Comparison of ENCODE assay signal across 9 cellular contexts in genomic region chr15:92881570-92881837, GRCh38. TPM values are rescaled to one million over a fixed set of nuclear protein-coding genes. Genes with fewer than 3 reads are reported as not detected.
A peak's percentile ranks its signal among the peaks of the same experiment; 100 is the strongest.
DNase-seq lines count a peak whose midpoint lies in the region; ATAC-seq and TF ChIP-seq lines count a peak whose summit lies in the region.
"Had no signal": no experiment of that assay in that cellular context is flagged by ENCODE, and none has a peak within 500 bp of the region (broad histone marks: within the 10 kb centered on the region; RNA-seq: fewer than 3 reads in every experiment).

No MANE protein-coding gene starts in this region.

- CTCF ChIA-PET in AG04450 (lab: Charles Lee): interaction anchor here (1.2 to 1.8 kb wide), 3 partner anchors 12 to 84 kb away, joined by 4 to 10 read pairs (median 6); no protein-coding TSS in a partner anchor

- POLR2A ChIA-PET in AG04450 (lab: Yijun Ruan, JAX): interaction anchor here (0.6 to 2.9 kb wide), 8 partner anchors 20 to 80 kb away, joined by 3 to 98 read pairs (median 14); partner anchors contain the start of gene CHD2

- H3K9me3 ChIP-seq in AG04450 (ENCODE audit: control insufficient read depth, insufficient read depth, low read length) (no peaks in the 10 kb centered on the region), MG63 (no peaks in the 10 kb centered on the region)

- no peak for DNase-seq in AG04450 (ENCODE audit: low read depth, low spot score)
- DNase-seq in MG63: no peak
- no peak for DNase-seq in coronary artery (ENCODE audit: low spot score)
- no peak for DNase-seq in nephron progenitor cell
- no peak for DNase-seq in sciatic nerve (ENCODE audit: low spot score)
- no peak for DNase-seq in DMS79 (lab: John Stamatoyannopoulos, UW)
- no peak for DNase-seq in COLO668 (lab: John Stamatoyannopoulos, UW; ENCODE audit: unreplicated experiment)
- DNase-seq in NCI-H2029 (lab: John Stamatoyannopoulos, UW): no peak
- DNase-seq: activated CD4-positive, alpha-beta T cell treated with anti-CD3 and anti-CD28 coated beads for 48 hours had no signal

- no peak for ATAC-seq in sciatic nerve

- H3K4me3 ChIP-seq in AG04450 (ENCODE audit: low read depth, low read length) (peak overlapping the region; percentile 55), MG63 (peak overlapping the region; percentile 44; the same call in 1 of the 2 replicates), coronary artery (peak overlapping the region; percentile 67)

- no peak for TF ChIP-seq CTCF in AG04450 (IDR thresholded peaks at IDR 0.05; ENCODE audit: low read depth, low read length)
- TF ChIP-seq CTCF in coronary artery (IDR thresholded peaks at IDR 0.05): no peak
- no peak for TF ChIP-seq CTCF in nephron progenitor cell (IDR thresholded peaks at IDR 0.05)

- no peaks in the 10 kb centered on the region for H3K27me3 Mint-ChIP-seq in nephron progenitor cell (ENCODE audit: low read depth, poor library complexity)

- no peaks in the 10 kb centered on the region for H3K27me3 ChIP-seq in AG04450 (ENCODE audit: control insufficient read depth, insufficient read depth, low read length)
- H3K27me3 ChIP-seq in MG63: no peaks in the 10 kb centered on the region

- H3K9me3 Mint-ChIP-seq in nephron progenitor cell: no peaks in the 10 kb centered on the region

- H3K27ac Mint-ChIP-seq in nephron progenitor cell: peak overlapping the region; percentile 100

- intact Hi-C loops in sciatic nerve (cut with DNase I): no loop called here

- peaks cover 31% of the 10 kb centered on the region for H3K36me3 Mint-ChIP-seq in nephron progenitor cell (ENCODE audit: low read depth)

- peaks cover 31% of the 10 kb centered on the region for H3K36me3 ChIP-seq in MG63

- H3K4me3 Mint-ChIP-seq in nephron progenitor cell: peak overlapping the region; percentile 85

- peaks cover 67% of the 10 kb centered on the region for H3K4me1 Mint-ChIP-seq in nephron progenitor cell

- H3K27ac ChIP-seq in AG04450 (ENCODE audit: low read depth, low read length) (peak overlapping the region; percentile 71), coronary artery (peak overlapping the region; percentile 86 to 91)

RNA-seq across cellular contexts. Expression of gene CHD2, which starts 18.6 kb away (rescaled TPM):
- 62.6 and 74.8 TPM in 2 replicates for polyA plus RNA-seq in AG04450 (2011; rRNA removed)
- polyA minus RNA-seq in AG04450 (2011; rRNA and poly(A)+ RNA removed): 163 and 178 TPM in 2 replicates
- total RNA-seq in MG63 (2014; rRNA removed; shearing (Covaris generic); ENCODE audit: low replicate concordance): 18.0 and 23.1 TPM in 2 replicates
- total RNA-seq in sciatic nerve: 167 TPM
